ENCODE assay signal across 32 cellular contexts in genomic region chr1:247531937-247532336, GRCh38. TPM values are rescaled to one million over a fixed set of nuclear protein-coding genes. Genes with fewer than 3 reads are reported as not detected.
DNase-seq lines count a peak whose midpoint lies in the region; ATAC-seq and TF ChIP-seq lines count a peak whose summit lies in the region.
"Had no signal": no experiment of that assay in that cellular context is flagged by ENCODE, and none has a peak within 500 bp of the region (broad histone marks: within the 10 kb centered on the region; RNA-seq: fewer than 3 reads in every experiment).

No MANE protein-coding gene starts in this region.

- H3K79me2 ChIP-seq in GM23338 (replicated peaks; ENCODE audit: insufficient read depth) = no peaks in the 10 kb centered on the region

- ATAC-seq in GM23338 (no peak), GM21381 (IDR thresholded peaks at IDR 0.05; ENCODE audit: unreplicated experiment) (no peak)
- ATAC-seq: activated naive CD4-positive, alpha-beta T cell treated with anti-CD3 and anti-CD28 coated beads, Interleukin-2, amount 50 U/mL, for 72 hours; effector memory CD8-positive, alpha-beta T cell; foreskin keratinocyte had no signal

- H3F3A ChIP-seq in GM23338 (replicated peaks; ENCODE audit: low read depth) = no peaks in the 10 kb centered on the region

- no peak overlapping the region for H2AFZ ChIP-seq in GM23338
- H2AFZ ChIP-seq: PC-9 had no signal

- CTCF ChIA-PET in CD4-positive, alpha-beta memory T cell (lab: Charles Lee; ENCODE audit: partially characterized antibody) = no interaction called here

- DNase-seq in GM23338 (ENCODE audit: low spot score) (peak; percentile 7), NT2/D1 (ENCODE audit: low read depth, low spot score) (peak; percentile 3), chondrocyte (ENCODE audit: low spot score) (no peak), NCI-H446 (lab: John Stamatoyannopoulos, UW) (no peak), cortex of kidney (lab: John Stamatoyannopoulos, UW) (no peak)
- no peak for DNase-seq in CD4-positive, alpha-beta memory T cell
- DNase-seq: activated CD4-positive, alpha-beta memory T cell treated with anti-CD3 and anti-CD28 coated beads for 36 hours; DND-41; effector memory CD8-positive, alpha-beta T cell; foreskin keratinocyte; KG1; NCI-H1436 treated with DMSO at 0.1 percent for 48 hours; NCI-H2107; NCI-H446 treated with DMSO at 0.1 percent for 48 hours; ovary; PC-9; retina; SHP77 treated with DMSO at 0.1 percent for 48 hours; transverse colon had no signal

- no peak overlapping the region for H3K27ac Mint-ChIP-seq in GM23338
- no peak overlapping the region for H3K27ac Mint-ChIP-seq in chondrocyte (ENCODE audit: unreplicated experiment)
- H3K27ac Mint-ChIP-seq in CD4-positive, alpha-beta memory T cell = no peak overlapping the region
- H3K27ac Mint-ChIP-seq: activated CD4-positive, alpha-beta memory T cell treated with anti-CD3 and anti-CD28 coated beads for 36 hours; activated naive CD4-positive, alpha-beta T cell treated with anti-CD3 and anti-CD28 coated beads, Interleukin-2, amount 50 U/mL, for 72 hours; activated T-helper 2 cell treated with anti-CD3 and anti-CD28 coated beads, Interferon-gamma antibody, Interleukin-2, Interleukin-4, amounts not matched to agents 10 μg/mL and 5 μg/mL and 100 μg/mL, durations not matched to agents 14 hours and 24 hours and 36 hours; effector memory CD8-positive, alpha-beta T cell; nephron had no signal

- intact Hi-C loops in CD4-positive, alpha-beta memory T cell (cut with micrococcal nuclease) = no loop called here

- H3K4me3 Mint-ChIP-seq in GM23338 (no peak overlapping the region), chondrocyte (ENCODE audit: unreplicated experiment) (no peak overlapping the region)
- no peak overlapping the region for H3K4me3 Mint-ChIP-seq in CD4-positive, alpha-beta memory T cell
- H3K4me3 Mint-ChIP-seq: activated CD4-positive, alpha-beta memory T cell treated with anti-CD3 and anti-CD28 coated beads for 36 hours; effector memory CD8-positive, alpha-beta T cell; nephron had no signal

- H3K27me3 ChIP-seq in GM23338 (ENCODE audit: insufficient read depth) (no peaks in the 10 kb centered on the region), NT2/D1 (ENCODE audit: insufficient read depth, insufficient read length) (no peaks in the 10 kb centered on the region)
- H3K27me3 ChIP-seq in CD4-positive, alpha-beta memory T cell (ENCODE audit: insufficient read depth, low read length) = no peaks in the 10 kb centered on the region
- H3K27me3 ChIP-seq: foreskin keratinocyte, ovary, transverse colon had no signal

- no peaks in the 10 kb centered on the region; the same call in 1 of the 2 replicates for H3K9me3 ChIP-seq in NT2/D1 (ENCODE audit: insufficient read depth, low read length)
- no peaks in the 10 kb centered on the region for H3K9me3 ChIP-seq in CD4-positive, alpha-beta memory T cell (ENCODE audit: control insufficient read depth in 1 of 2, low read length in 2 of 2)
- H3K9me3 ChIP-seq: transverse colon had no signal

- no peaks in the 10 kb centered on the region for H3K4me1 ChIP-seq in GM23338 (ENCODE audit: insufficient read depth)
- H3K4me1 ChIP-seq in NT2/D1 (ENCODE audit: insufficient read depth, insufficient read length) = peaks cover 3% of the 10 kb centered on the region
- H3K4me1 ChIP-seq in CD4-positive, alpha-beta memory T cell (ENCODE audit: insufficient read depth, low read length) = no peaks in the 10 kb centered on the region
- H3K4me1 ChIP-seq: esophagus muscularis mucosa, foreskin keratinocyte, transverse colon had no signal

- no peaks in the 10 kb centered on the region for H3K9me3 Mint-ChIP-seq in GM23338
- H3K9me3 Mint-ChIP-seq in chondrocyte (ENCODE audit: low read depth) = peaks cover 3% of the 10 kb centered on the region
- H3K9me3 Mint-ChIP-seq in CD4-positive, alpha-beta memory T cell = peaks cover 0 to 2% (median under 1%) of the 10 kb centered on the region in 8 donors
- H3K9me3 Mint-ChIP-seq: activated CD4-positive, alpha-beta memory T cell treated with anti-CD3 and anti-CD28 coated beads for 36 hours; activated naive CD4-positive, alpha-beta T cell treated with anti-CD3 and anti-CD28 coated beads, Interleukin-2, amount 50 U/mL, for 72 hours; effector memory CD8-positive, alpha-beta T cell; nephron had no signal

- POLR2A ChIA-PET in CD4-positive, alpha-beta memory T cell (lab: Charles Lee; ENCODE audit: partially characterized antibody) = interaction anchor here (0.6 kb wide), 1 partner anchor 15 kb away, joined by 4 read pairs; no protein-coding TSS in a partner anchor

- H3K4me3 ChIP-seq in GM23338 = no peak overlapping the region
- H3K4me3 ChIP-seq in NT2/D1 (ENCODE audit: insufficient read length, low read depth) = no peak overlapping the region
- H3K4me3 ChIP-seq in CD4-positive, alpha-beta memory T cell (ENCODE audit: low read length in 2 of 2) = no peak overlapping the region
- H3K4me3 ChIP-seq: esophagus muscularis mucosa, lung, ovary, PC-9, smooth muscle cell, transverse colon had no signal

- peak; percentile 30 for TF ChIP-seq CTCF in 22Rv1 (IDR thresholded peaks at IDR 0.05)
- peak; percentile 20 to 54; a peak in 3 of 4 replicates for TF ChIP-seq CTCF in GM23338 (conservative IDR thresholded peaks at IDR 0.05; ENCODE audit: low read depth in 2 of 2)
- TF ChIP-seq CTCF in chondrocyte (IDR thresholded peaks at IDR 0.05) = peak; percentile 6

- H3K36me3 ChIP-seq in GM23338 (ENCODE audit: insufficient read depth) = no peaks in the 10 kb centered on the region
- H3K36me3 ChIP-seq in NT2/D1 (ENCODE audit: insufficient read depth, insufficient read length, low read length) = no peaks in the 10 kb centered on the region
- no peaks in the 10 kb centered on the region for H3K36me3 ChIP-seq in CD4-positive, alpha-beta memory T cell (ENCODE audit: insufficient read depth, low read length)
- H3K36me3 ChIP-seq: esophagus muscularis mucosa, ovary, transverse colon had no signal

- no peak overlapping the region for H3K4me2 ChIP-seq in GM23338
- H3K4me2 ChIP-seq: PC-9, smooth muscle cell had no signal

- no peak overlapping the region for H3K27ac ChIP-seq in 22Rv1
- H3K27ac ChIP-seq in GM23338 (ENCODE audit: low read depth) = no peak overlapping the region
- H3K27ac ChIP-seq in CD4-positive, alpha-beta memory T cell (ENCODE audit: low read depth, low read length) = no peak overlapping the region
- H3K27ac ChIP-seq: esophagus muscularis mucosa, foreskin keratinocyte, ovary, PC-9, transverse colon had no signal

- H3K9ac ChIP-seq in NT2/D1 (ENCODE audit: insufficient read length, low read depth) = no peak overlapping the region

- H3K27me3 Mint-ChIP-seq in GM23338 (ENCODE audit: insufficient read depth, low read depth, poor library complexity) (peaks cover 3% of the 10 kb centered on the region), chondrocyte (ENCODE audit: low read depth) (peaks cover 2% of the 10 kb centered on the region)
- H3K27me3 Mint-ChIP-seq in CD4-positive, alpha-beta memory T cell = peaks cover 8 to 13% of the 10 kb centered on the region in 2 donors

- H3K4me1 Mint-ChIP-seq in GM23338 (no peaks in the 10 kb centered on the region), chondrocyte (ENCODE audit: low read depth) (no peaks in the 10 kb centered on the region)
- no peaks in the 10 kb centered on the region for H3K4me1 Mint-ChIP-seq in CD4-positive, alpha-beta memory T cell
- H3K4me1 Mint-ChIP-seq: nephron had no signal

- H3K9me2 ChIP-seq in GM23338 (ENCODE audit: insufficient read depth) = peaks cover 9% of the 10 kb centered on the region

- H3K36me3 Mint-ChIP-seq in GM23338 (ENCODE audit: low read depth) (no peaks in the 10 kb centered on the region), chondrocyte (ENCODE audit: low read depth) (no peaks in the 10 kb centered on the region)
- no peaks in the 10 kb centered on the region for H3K36me3 Mint-ChIP-seq in CD4-positive, alpha-beta memory T cell
- H3K36me3 Mint-ChIP-seq: activated CD4-positive, alpha-beta memory T cell treated with anti-CD3 and anti-CD28 coated beads for 36 hours had no signal

- no peaks in the 10 kb centered on the region for H4K20me1 ChIP-seq in GM23338 (replicated peaks; ENCODE audit: insufficient read depth)

TF ChIP-seq in GM23338, 12 proteins besides CTCF, POLR2A, EP300 and RAD21 (continues in another document):
- TF ChIP-seq CREB1 (CRISPR knock-in tag; IDR thresholded peaks at IDR 0.05; ENCODE audit: low read depth) (no peak), ZNF114 (CRISPR knock-in tag; IDR thresholded peaks at IDR 0.05) (no peak), EZH2phosphoT487 (IDR thresholded peaks at IDR 0.05; ENCODE audit: unreplicated experiment) (no peak), EZH2 (IDR thresholded peaks at IDR 0.05; ENCODE audit: low read depth, unreplicated experiment) (no peak), NANOG (IDR thresholded peaks at IDR 0.05; ENCODE audit: borderline replicate concordance) (no peak), ETS1 (IDR thresholded peaks at IDR 0.05) (no peak)

RNA-seq across cellular contexts. Expression of gene OR2C3, which starts 4.3 kb away (rescaled TPM):
- not detected in 2 replicates for total RNA-seq in GM23338 (2014; rRNA removed; shearing (Covaris generic))
- not detected in 2 replicates for polyA plus RNA-seq in GM23338 (2016; fragmentation: Nextera tagmentation; extraction: Ambion mirVana)
- not detected in 3 replicates for total RNA-seq in chondrocyte
- not detected for total RNA-seq in CD4-positive, alpha-beta memory T cell
- polyA plus RNA-seq in CD4-positive, alpha-beta memory T cell = not detected
- total RNA-seq: activated CD4-positive, alpha-beta memory T cell treated with anti-CD3 and anti-CD28 coated beads for 36 hours; activated naive CD4-positive, alpha-beta T cell treated with anti-CD3 and anti-CD28 coated beads, Interleukin-2, amount 50 U/mL, for 72 hours; activated T-helper 2 cell treated with anti-CD3 and anti-CD28 coated beads, Interferon-gamma antibody, Interleukin-2, Interleukin-4, amounts not matched to agents 10 μg/mL and 5 μg/mL and 100 μg/mL, durations not matched to agents 14 hours and 24 hours and 36 hours; bronchial epithelial cell; esophagus muscularis mucosa; foreskin keratinocyte; H4; HT1080; PC-9; smooth muscle cell; transverse colon had no signal
- polyA plus RNA-seq: BJ, foreskin keratinocyte, smooth muscle cell had no signal

RNA-seq across cellular contexts. Expression of gene GCSAML, which starts 17.0 kb away (rescaled TPM):
- total RNA-seq in GM23338 (2014; rRNA removed; shearing (Covaris generic)) = not detected in 2 replicates
- polyA plus RNA-seq in GM23338 (2016; fragmentation: Nextera tagmentation; extraction: Ambion mirVana) = not detected in 2 replicates
- not detected in 3 replicates for total RNA-seq in chondrocyte
- total RNA-seq in CD4-positive, alpha-beta memory T cell = not detected
- polyA plus RNA-seq in CD4-positive, alpha-beta memory T cell = not detected
- total RNA-seq: activated CD4-positive, alpha-beta memory T cell treated with anti-CD3 and anti-CD28 coated beads for 36 hours; bronchial epithelial cell; foreskin keratinocyte; HT1080; PC-9; smooth muscle cell had no signal
- polyA plus RNA-seq: BJ, foreskin keratinocyte, smooth muscle cell had no signal

RNA-seq across cellular contexts. Expression of gene OR2G2, which starts 56.2 kb away (rescaled TPM):
- total RNA-seq in GM23338 (2014; rRNA removed; shearing (Covaris generic)) = not detected in 2 replicates
- polyA plus RNA-seq in GM23338 (2016; fragmentation: Nextera tagmentation; extraction: Ambion mirVana) = not detected in 2 replicates
- not detected in 3 replicates for total RNA-seq in chondrocyte
- total RNA-seq in CD4-positive, alpha-beta memory T cell = not detected
- polyA plus RNA-seq in CD4-positive, alpha-beta memory T cell = not detected
- total RNA-seq: activated CD4-positive, alpha-beta memory T cell treated with anti-CD3 and anti-CD28 coated beads for 36 hours; activated T-helper 2 cell treated with anti-CD3 and anti-CD28 coated beads, Interferon-gamma antibody, Interleukin-2, Interleukin-4, amounts not matched to agents 10 μg/mL and 5 μg/mL and 100 μg/mL, durations not matched to agents 14 hours and 24 hours and 36 hours; bronchial epithelial cell; esophagus muscularis mucosa; foreskin keratinocyte; H4; HT1080; lung; mucosa of gallbladder; ovary; PC-9; smooth muscle cell; transverse colon had no signal
- polyA plus RNA-seq: BJ, foreskin keratinocyte, lung, ovary, smooth muscle cell had no signal

Comparison
In these comparisons a context has a peak if more than half of its experiments do, and no peak if none do; other contexts are left out.
1. DNase-seq: peak in GM23338 (single experiment) and NT2/D1 (single experiment); none in chondrocyte (single experiment), NCI-H446 (0 of 2), cortex of kidney (single experiment) and CD4-positive, alpha-beta memory T cell (0 of 5).
2. Peak in every context shown above with its lines, with median percentiles within 50 percentile points of each other: CTCF ChIP-seq.